In the genomic region with DNA sequence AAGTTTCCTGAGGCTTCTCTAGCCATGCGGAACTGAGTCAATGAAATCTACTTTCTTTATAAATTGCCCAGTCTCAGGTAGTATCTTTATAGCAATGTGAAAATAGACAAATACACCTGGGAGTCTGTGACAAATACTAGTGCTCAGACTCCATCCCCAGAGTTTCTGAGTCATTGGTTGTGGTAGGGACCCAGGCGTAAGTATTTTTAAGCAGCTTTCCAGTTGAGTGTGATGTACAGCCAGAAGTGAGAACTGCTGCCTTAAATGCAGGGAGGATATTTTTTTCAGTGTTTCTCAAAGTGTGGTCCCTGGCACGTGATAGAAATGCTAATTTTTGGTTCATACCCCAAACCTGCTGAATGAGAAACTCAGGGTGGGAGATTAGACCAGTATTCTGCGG, we compare ENCODE assay signal across 23 cellular contexts.
"Had no signal": no experiment of that assay in that cellular context is flagged by ENCODE, and none has a peak within 500 bp of the region (broad histone marks: within the 10 kb centered on the region; RNA-seq: fewer than 3 reads in every experiment).

No MANE protein-coding gene starts in this region.

- H3K36me3 ChIP-seq: esophagus squamous epithelium, gastrocnemius medialis, heart right ventricle, left lung, lower lobe of right lung had no signal

- H3K27me3 ChIP-seq: esophagus squamous epithelium, gastrocnemius medialis had no signal

- H3K4me3 ChIP-seq: esophagus squamous epithelium, gastrocnemius medialis, heart right ventricle, left lung, lower lobe of right lung, mucosa of descending colon had no signal

- ATAC-seq: effector memory CD8-positive, alpha-beta T cell; esophagus mucosa; gastrocnemius medialis; heart right ventricle; left cardiac atrium; left lung; left ventricle myocardium superior; lower lobe of right lung; mucosa of descending colon; naive thymus-derived CD8-positive, alpha-beta T cell had no signal

- DNase-seq: cortex of kidney; effector CD8-positive, alpha-beta T cell; effector memory CD8-positive, alpha-beta T cell; endodermal cell; erythroblast; esophagus squamous epithelium; foreskin fibroblast; foreskin melanocyte; gastrocnemius medialis; glutamatergic neuron; head of caudate nucleus; heart right ventricle; hippocampal formation; left cardiac atrium; left lung; left ventricle myocardium superior; lower lobe of right lung; mesenchymal stem cell; mucosa of descending colon; naive B cell; naive thymus-derived CD8-positive, alpha-beta T cell had no signal

- H3K9me3 ChIP-seq: esophagus squamous epithelium, gastrocnemius medialis, heart right ventricle, left lung, lower lobe of right lung, mucosa of descending colon had no signal

- H3K27ac ChIP-seq: epithelial cell of prostate, esophagus squamous epithelium, gastrocnemius medialis, heart right ventricle, left lung, lower lobe of right lung had no signal

- H3K4me1 ChIP-seq: esophagus squamous epithelium, gastrocnemius medialis, heart right ventricle, left lung, lower lobe of right lung had no signal
